In genomic region chr12:122513660-122514059, GRCh38 we compare ENCODE assay signal across 1 cellular context.
TF ChIP-seq lines count a peak whose summit lies in the region.

No MANE protein-coding gene starts in this region.

TF ChIP-seq in IMR-90, 13 proteins besides CTCF, POLR2A, EP300 and RAD21 (continued from another document):
- no peak for TF ChIP-seq SMC3 (IDR thresholded peaks at IDR 0.05; ENCODE audit: low read depth, low read length)
- TF ChIP-seq FOS (IDR thresholded peaks at IDR 0.05; ENCODE audit: low read depth, low read length), result no peak
- TF ChIP-seq USF2 (IDR thresholded peaks at IDR 0.05; ENCODE audit: low read depth, low read length), result no peak
- TF ChIP-seq MAZ (IDR thresholded peaks at IDR 0.05; ENCODE audit: borderline replicate concordance, low read depth, low read length), result no peak
- no peak for TF ChIP-seq BHLHE40 (IDR thresholded peaks at IDR 0.05; ENCODE audit: low read depth, low read length)
- TF ChIP-seq NFE2L2 (IDR thresholded peaks at IDR 0.05; ENCODE audit: low read depth, low read length), result no peak
- TF ChIP-seq, protein P1, sequence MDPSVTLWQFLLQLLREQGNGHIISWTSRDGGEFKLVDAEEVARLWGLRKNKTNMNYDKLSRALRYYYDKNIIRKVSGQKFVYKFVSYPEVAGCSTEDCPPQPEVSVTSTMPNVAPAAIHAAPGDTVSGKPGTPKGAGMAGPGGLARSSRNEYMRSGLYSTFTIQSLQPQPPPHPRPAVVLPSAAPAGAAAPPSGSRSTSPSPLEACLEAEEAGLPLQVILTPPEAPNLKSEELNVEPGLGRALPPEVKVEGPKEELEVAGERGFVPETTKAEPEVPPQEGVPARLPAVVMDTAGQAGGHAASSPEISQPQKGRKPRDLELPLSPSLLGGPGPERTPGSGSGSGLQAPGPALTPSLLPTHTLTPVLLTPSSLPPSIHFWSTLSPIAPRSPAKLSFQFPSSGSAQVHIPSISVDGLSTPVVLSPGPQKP (IDR thresholded peaks at IDR 0.05; ENCODE audit: borderline replicate concordance, low read depth, low read length), result no peak
